In genomic region chr10:42755028-42755451, GRCh38 we compare ENCODE assay signal across 8 cellular contexts. TPM values are rescaled to one million over a fixed set of nuclear protein-coding genes. Genes with fewer than 3 reads are reported as not detected.
DNase-seq lines count a peak whose midpoint lies in the region; ATAC-seq and TF ChIP-seq lines count a peak whose summit lies in the region.

No MANE protein-coding gene starts in this region.

- H3K4me1 ChIP-seq in right lobe of liver = peaks cover 0 to 22% (median 3%) of the 10 kb centered on the region in 4 donors

- H3K9me3 ChIP-seq in right lobe of liver = no peaks in the 10 kb centered on the region

- peaks cover 0 to 12% of the 10 kb centered on the region in 2 donors for H3K27me3 ChIP-seq in right lobe of liver

- no peak overlapping the region for H3K27ac ChIP-seq in right lobe of liver

- TF ChIP-seq CTCF in right lobe of liver (IDR thresholded peaks at IDR 0.05) = no peak

- H3K36me3 ChIP-seq in right lobe of liver = no peaks in the 10 kb centered on the region

- no CpG with 5 or more reads among the region's 45 CpGs for WGBS in right lobe of liver (ENCODE audit: insufficient coverage, low coverage, low lambda C conversion rate, missing lambda C conversion rate)

- H3K4me3 ChIP-seq in right lobe of liver = peak overlapping the region; percentile 33 to 40 (median 37)

- DNase-seq in cerebellum (ENCODE audit: low spot score) (peak; percentile 18), right lobe of liver (no peak), AG20443 (ENCODE audit: low spot score) (no peak), NCI-H1048 (lab: John Stamatoyannopoulos, UW) (no peak)
- peak; percentile 10 for DNase-seq in stimulated activated naive CD8-positive, alpha-beta T cell treated with anti-CD3 and anti-CD28 coated beads, Interleukin-15, Interleukin-2, amounts not matched to agents 100 U/mL and 50 U/mL, for 24 hours

- intact Hi-C loops in right lobe of liver (cut with DNase I) = no loop called here

- TF ChIP-seq POLR2A in right lobe of liver (IDR thresholded peaks at IDR 0.05) = no peak

- ATAC-seq in HG03354 (IDR thresholded peaks at IDR 0.05; ENCODE audit: poor library complexity, severe bottlenecking, unreplicated experiment) (peak; percentile 27), right lobe of liver (peak in 1 of 4 donors; percentile 4), GM19395 (IDR thresholded peaks at IDR 0.05; ENCODE audit: unreplicated experiment) (no peak), HG03469 (IDR thresholded peaks at IDR 0.05; ENCODE audit: unreplicated experiment) (no peak)
- no peak for ATAC-seq in stimulated activated naive CD8-positive, alpha-beta T cell treated with anti-CD3 and anti-CD28 coated beads, Interleukin-15, Interleukin-2, amounts not matched to agents 100 U/mL and 50 U/mL, for 24 hours

RNA-seq across cellular contexts. Expression of gene BMS1, which starts 27.6 kb away (rescaled TPM):
- total RNA-seq in cerebellum = 11.5 TPM
- total RNA-seq in right lobe of liver = 1 to 10 TPM; 4.1 to 8.3 (median 5.8) TPM

Comparison
In these comparisons a context has a peak if more than half of its experiments do, and no peak if none do; other contexts are left out.
1. DNase-seq: peak in cerebellum (single experiment) and stimulated activated naive CD8-positive, alpha-beta T cell treated with anti-CD3 and anti-CD28 coated beads, Interleukin-15, Interleukin-2, amounts not matched to agents 100 U/mL and 50 U/mL, for 24 hours (single experiment); none in right lobe of liver (0 of 3), AG20443 (single experiment) and NCI-H1048 (single experiment).